Comparison of ENCODE assay signal across 1 cellular context in the genomic region with DNA sequence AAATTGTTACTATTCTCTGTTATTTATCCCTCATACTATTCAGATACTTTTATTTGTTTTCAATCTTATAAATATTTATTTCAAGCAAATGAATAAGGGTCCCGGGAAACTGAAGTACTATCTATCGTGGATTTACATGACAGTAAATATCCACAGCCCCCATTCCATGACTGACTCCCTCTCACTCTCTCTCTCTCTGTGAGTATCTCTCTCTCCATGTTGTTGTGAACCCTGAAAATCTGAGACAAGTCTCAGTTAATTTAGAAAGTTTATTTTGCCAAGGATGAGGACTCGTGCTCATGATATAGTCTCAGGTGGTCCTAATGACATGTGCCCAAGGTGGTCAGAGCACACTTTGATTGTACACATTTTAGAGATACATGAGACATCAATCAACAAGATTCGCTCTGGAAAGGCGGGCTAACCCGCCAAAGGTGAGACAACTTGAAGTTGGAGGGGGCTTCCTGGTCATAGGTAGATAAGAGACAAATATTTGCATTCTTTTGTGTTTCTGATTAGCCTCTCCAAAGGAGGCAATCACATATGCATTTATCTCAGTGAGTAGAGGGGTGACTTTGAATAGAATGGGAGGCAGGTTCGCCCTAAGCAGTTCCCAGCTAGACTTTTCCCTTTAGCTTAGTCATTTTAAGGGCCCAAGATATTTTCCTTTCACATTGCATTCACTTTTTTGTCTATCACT.
TF ChIP-seq lines count a peak whose summit lies in the region.

No MANE protein-coding gene starts in this region.

TF ChIP-seq in WTC11, 78 proteins besides CTCF, POLR2A, EP300 and RAD21 (continued from another document):
- TF ChIP-seq ZSCAN18 (CRISPR knock-in tag; IDR thresholded peaks at IDR 0.05): no peak
- no peak for TF ChIP-seq ZNF138 (CRISPR knock-in tag; conservative IDR thresholded peaks at IDR 0.05)
